In genomic region chr11:121426476-121427454, GRCh38 we compare ENCODE assay signal across 8 cellular contexts. TPM values are rescaled to one million over a fixed set of nuclear protein-coding genes. Genes with fewer than 3 reads are reported as not detected.
DNase-seq lines count a peak whose midpoint lies in the region; ATAC-seq and FAIRE-seq lines count a peak whose summit lies in the region.

No MANE protein-coding gene starts in this region.

- H3K36me3 Mint-ChIP-seq in activated naive CD4-positive, alpha-beta T cell treated with anti-CD3 and anti-CD28 coated beads, Interleukin-2, amount 50 U/mL, for 72 hours: peaks cover 5 to 28% of the 10 kb centered on the region in 2 donors

- no peak overlapping the region for H3K9ac ChIP-seq in iPS-18a (ENCODE audit: low read length)

- H3K9me3 Mint-ChIP-seq in activated naive CD4-positive, alpha-beta T cell treated with anti-CD3 and anti-CD28 coated beads, Interleukin-2, amount 50 U/mL, for 72 hours: peaks cover 5 to 18% of the 10 kb centered on the region in 2 donors

- H3K4me1 ChIP-seq in iPS-18a (ENCODE audit: control insufficient read depth, low read depth, low read length): peaks cover 5% of the 10 kb centered on the region

- no peak overlapping the region for H3K27ac ChIP-seq in iPS-18a (ENCODE audit: low read length)

- H3K36me3 ChIP-seq in iPS-18a (ENCODE audit: control insufficient read depth, low read depth, low read length): no peaks in the 10 kb centered on the region

- DNase-seq in GM19239 (ENCODE audit: insufficient read length, low spot score) (no peak), NCI-H2227 treated with DMSO at 0.1 percent for 48 hours (lab: John Stamatoyannopoulos, UW) (peak; percentile 8), SK-N-DZ (ENCODE audit: low spot score) (no peak), SHP77 (lab: John Stamatoyannopoulos, UW) (no peak)
- DNase-seq in activated naive CD4-positive, alpha-beta T cell treated with anti-CD3 and anti-CD28 coated beads, Interleukin-2, amount 50 U/mL, for 72 hours (ENCODE audit: low spot score in 2 of 2): peak in 1 of 2 donors; percentile 42
- peak; percentile 58 for DNase-seq in stimulated activated CD4-positive, alpha-beta T cell treated with anti-CD3 and anti-CD28 coated beads, Interleukin-12 subunit alpha, Interleukin-12 subunit beta, amount 100 ng/mL, for 4 hours

- peak; percentile 75 for FAIRE-seq in GM19239 (lab: Jason Lieb, UNC)

- peaks cover 20% of the 10 kb centered on the region for H3K27me3 ChIP-seq in iPS-18a (ENCODE audit: control insufficient read depth, insufficient read depth, low read length)

- no peak overlapping the region for H3K27ac Mint-ChIP-seq in activated naive CD4-positive, alpha-beta T cell treated with anti-CD3 and anti-CD28 coated beads, Interleukin-2, amount 50 U/mL, for 72 hours

- no peaks in the 10 kb centered on the region for H3K9me3 ChIP-seq in iPS-18a (ENCODE audit: control insufficient read depth, low read depth, low read length)

- peak; percentile 44 to 82 for ATAC-seq in activated naive CD4-positive, alpha-beta T cell treated with anti-CD3 and anti-CD28 coated beads, Interleukin-2, amount 50 U/mL, for 72 hours
- ATAC-seq in GM19467 (IDR thresholded peaks at IDR 0.05; ENCODE audit: unreplicated experiment): no peak

- H3K4me3 ChIP-seq in iPS-18a (ENCODE audit: low read length): peak overlapping the region; percentile 45

RNA-seq across cellular contexts. Expression of gene SORL1, which starts 25.3 kb away (rescaled TPM):
- total RNA-seq in activated naive CD4-positive, alpha-beta T cell treated with anti-CD3 and anti-CD28 coated beads, Interleukin-2, amount 50 U/mL, for 72 hours: 100 to 1,000 TPM in 1 of 2 donors, 10 to 100 TPM in 1; 90.4 to 139 TPM
- polyA plus RNA-seq in SK-N-DZ (2014; cell fraction: cytosol; rRNA removed): 9.1 and 12.0 TPM in 2 replicates
- 14.3 and 18.5 TPM in 2 replicates for polyA plus RNA-seq in SK-N-DZ (2014; cell fraction: nucleus; rRNA removed)

Comparison
In these comparisons a context has a peak if more than half of its experiments do, and no peak if none do; other contexts are left out.
1. DNase-seq: peak in NCI-H2227 treated with DMSO at 0.1 percent for 48 hours (single experiment) and stimulated activated CD4-positive, alpha-beta T cell treated with anti-CD3 and anti-CD28 coated beads, Interleukin-12 subunit alpha, Interleukin-12 subunit beta, amount 100 ng/mL, for 4 hours (single experiment); none in GM19239 (single experiment), SK-N-DZ (single experiment) and SHP77 (0 of 2).